In the genomic region with DNA sequence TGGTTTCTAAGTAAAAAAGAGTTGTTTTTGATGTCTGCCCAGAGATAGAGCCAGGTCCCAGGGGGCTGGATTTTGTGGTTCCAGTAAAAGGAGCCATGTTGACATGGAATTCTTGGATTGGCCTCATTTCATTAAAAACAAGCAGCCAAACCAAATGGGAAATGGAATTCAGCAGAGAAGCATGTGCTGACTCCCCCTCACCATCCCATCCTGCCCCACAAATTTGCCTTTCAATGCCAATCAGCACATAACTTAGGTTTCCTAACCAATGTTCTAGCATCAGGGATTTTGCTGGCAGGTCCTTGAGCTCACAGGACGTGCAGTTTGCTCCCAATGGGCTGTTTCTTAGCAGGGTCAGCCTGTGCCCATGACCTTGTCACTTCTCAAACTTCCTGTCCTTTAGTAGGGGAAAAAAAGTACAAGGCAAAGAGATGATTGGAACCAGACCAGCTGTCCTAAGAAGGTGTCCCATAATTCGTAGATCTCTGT, we compare ENCODE assay signal across 22 cellular contexts.
DNase-seq lines count a peak whose midpoint lies in the region; TF ChIP-seq lines count a peak whose summit lies in the region.
"Had no signal": no experiment of that assay in that cellular context is flagged by ENCODE, and none has a peak within 500 bp of the region (broad histone marks: within the 10 kb centered on the region; RNA-seq: fewer than 3 reads in every experiment).

No MANE protein-coding gene starts in this region.

- CTCF ChIA-PET in mammary epithelial cell (lab: Charles Lee; ENCODE audit: low non-redundant PET) = no interaction called here
- CTCF ChIA-PET in activated CD4-positive, alpha-beta T cell treated with anti-CD3 and anti-CD28 coated beads, Interleukin-2, amount 10 ng/mL, durations not matched to agents 7 days and 5 days (lab: Charles Lee) = interaction anchor here (1.0 to 2.9 kb wide), 4 partner anchors 12 to 16 kb away, joined by 3 to 7 read pairs (median 4); no protein-coding TSS in a partner anchor
- CTCF ChIA-PET in CD4-positive, alpha-beta memory T cell (lab: Charles Lee; ENCODE audit: partially characterized antibody) = interaction anchor here (1.1 kb wide), 1 partner anchor 27 kb away, joined by 4 read pairs; no protein-coding TSS in a partner anchor

- dilution Hi-C loops in mammary epithelial cell (cut with HindIII; ENCODE audit: low sequenced_read_pairs) = loop anchor here (5.0 kb wide), 1 partner anchor 99 kb away; no protein-coding TSS in a partner anchor

- no peak overlapping the region for H3K4me2 ChIP-seq in mammary epithelial cell (ENCODE audit: insufficient read depth, low read depth, low read length)
- no peak overlapping the region for H3K4me2 ChIP-seq in neural progenitor cell

- TF ChIP-seq CTCF in mammary epithelial cell (conservative IDR thresholded peaks at IDR 0.05 in 1 of 2, IDR thresholded peaks at IDR 0.05 in 1 of 2; ENCODE audit: extremely low read depth in 1 of 2, insufficient read depth in 1 of 2, low read depth in 1 of 2, low read length in 2 of 2) = no peak
- no peak for TF ChIP-seq CTCF in neural progenitor cell (IDR thresholded peaks at IDR 0.05)
- TF ChIP-seq CTCF in dorsolateral prefrontal cortex (IDR thresholded peaks at IDR 0.05 in 54 of 56, conservative IDR thresholded peaks at IDR 0.05 in 2 of 56; ENCODE audit: low read depth in 1 of 56, partially characterized antibody in 56 of 56) = no peak

- no peak overlapping the region for H3K4me3 ChIP-seq in mammary epithelial cell (replicated peaks in 1 of 3; ENCODE audit: insufficient read depth in 1 of 3, low read depth in 2 of 3, low read length in 3 of 3)
- H3K4me3 ChIP-seq in neural progenitor cell = no peak overlapping the region
- H3K4me3 ChIP-seq in urinary bladder (ENCODE audit: low read depth, low read length) = no peak overlapping the region
- no peak overlapping the region for H3K4me3 ChIP-seq in dorsolateral prefrontal cortex
- no peak overlapping the region for H3K4me3 ChIP-seq in CD4-positive, alpha-beta memory T cell (ENCODE audit: low read length in 2 of 2)
- H3K4me3 ChIP-seq: esophagus squamous epithelium, heart left ventricle had no signal

- H3K27ac ChIP-seq in mammary epithelial cell (ENCODE audit: insufficient read depth, low read depth, low read length) = no peak overlapping the region
- H3K27ac ChIP-seq in neural progenitor cell = no peak overlapping the region
- peak overlapping the region; percentile 15 for H3K27ac ChIP-seq in urinary bladder (ENCODE audit: low read depth)
- peak overlapping the region in 2 of 59 donors; percentile 1 to 31 for H3K27ac ChIP-seq in dorsolateral prefrontal cortex
- no peak overlapping the region for H3K27ac ChIP-seq in CD4-positive, alpha-beta memory T cell (ENCODE audit: low read depth, low read length)

- H3K79me2 ChIP-seq in mammary epithelial cell (ENCODE audit: insufficient read depth, low read length) (no peaks in the 10 kb centered on the region), neural progenitor cell (ENCODE audit: low read depth) (no peaks in the 10 kb centered on the region)

- H4K20me1 ChIP-seq in mammary epithelial cell (ENCODE audit: insufficient read depth, low read length) (no peaks in the 10 kb centered on the region), neural progenitor cell (ENCODE audit: low read depth) (no peaks in the 10 kb centered on the region)

- in situ Hi-C loops in mammary epithelial cell (cut with MboI; ENCODE audit: low sequenced_read_pairs in 2 of 2) = no loop called here

- DNase-seq in LHCN-M2 (ENCODE audit: low read depth) = peak; percentile 37
- no peak for DNase-seq in mammary epithelial cell
- DNase-seq in neural progenitor cell (ENCODE audit: low spot score) = no peak
- no peak for DNase-seq in activated CD4-positive, alpha-beta T cell treated with anti-CD3 and anti-CD28 coated beads, Interleukin-2, amount 10 ng/mL, durations not matched to agents 7 days and 5 days
- DNase-seq in dorsolateral prefrontal cortex = no peak
- no peak for DNase-seq in CD4-positive, alpha-beta memory T cell
- DNase-seq: activated CD4-positive, alpha-beta T cell treated with anti-CD3 and anti-CD28 coated beads, Interleukin-2, amount 50 U/mL, for 1 hour; activated CD8-positive, alpha-beta memory T cell treated with anti-CD3 and anti-CD28 coated beads, Interleukin-2, amount 50 U/mL, for 48 hours; activated effector memory CD4-positive, alpha-beta T cell treated with Interleukin-2 at 50 U/mL for 16 hours; activated naive CD8-positive, alpha-beta T cell treated with anti-CD3 and anti-CD28 coated beads, Interleukin-2, amount 50 U/mL, for 24 hours; effector CD8-positive, alpha-beta T cell; esophagus squamous epithelium; naive thymus-derived CD8-positive, alpha-beta T cell; NCI-H1417 treated with DMSO at 0.1 percent for 48 hours; NCI-H510A treated with DMSO at 0.1 percent for 48 hours; SHP77; stimulated activated CD4-positive, alpha-beta T cell treated with anti-CD3 and anti-CD28 coated beads, Interleukin-4, amount 100 ng/mL, for 4 hours; T-helper 1 cell had no signal

- H3K27me3 ChIP-seq in mammary epithelial cell (ENCODE audit: insufficient read depth, low read length) = no peaks in the 10 kb centered on the region
- H3K27me3 ChIP-seq in neural progenitor cell = no peaks in the 10 kb centered on the region
- H3K27me3 ChIP-seq in dorsolateral prefrontal cortex = no peaks in the 10 kb centered on the region
- no peaks in the 10 kb centered on the region for H3K27me3 ChIP-seq in CD4-positive, alpha-beta memory T cell (ENCODE audit: insufficient read depth, low read length)
- H3K27me3 ChIP-seq: esophagus squamous epithelium, heart left ventricle had no signal

- H3K27ac Mint-ChIP-seq in neural progenitor cell = no peak overlapping the region
- no peak overlapping the region for H3K27ac Mint-ChIP-seq in activated CD4-positive, alpha-beta T cell treated with anti-CD3 and anti-CD28 coated beads, Interleukin-2, amount 10 ng/mL, durations not matched to agents 7 days and 5 days
- no peak overlapping the region for H3K27ac Mint-ChIP-seq in CD4-positive, alpha-beta memory T cell
- H3K27ac Mint-ChIP-seq: activated naive CD8-positive, alpha-beta T cell treated with anti-CD3 and anti-CD28 coated beads, Interleukin-2, amount 50 U/mL, for 24 hours; B cell; memory B cell; naive thymus-derived CD8-positive, alpha-beta T cell had no signal

- H3K36me3 Mint-ChIP-seq in neural progenitor cell = no peaks in the 10 kb centered on the region
- no peaks in the 10 kb centered on the region for H3K36me3 Mint-ChIP-seq in activated CD4-positive, alpha-beta T cell treated with anti-CD3 and anti-CD28 coated beads, Interleukin-2, amount 10 ng/mL, durations not matched to agents 7 days and 5 days (ENCODE audit: low read depth)
- no peaks in the 10 kb centered on the region for H3K36me3 Mint-ChIP-seq in CD4-positive, alpha-beta memory T cell
- H3K36me3 Mint-ChIP-seq: memory B cell; naive thymus-derived CD8-positive, alpha-beta T cell had no signal

- no peaks in the 10 kb centered on the region for H3K9me3 ChIP-seq in mammary epithelial cell (replicated peaks; ENCODE audit: insufficient read depth, low read length)
- H3K9me3 ChIP-seq in neural progenitor cell (ENCODE audit: low read depth) = no peaks in the 10 kb centered on the region
- H3K9me3 ChIP-seq in CD4-positive, alpha-beta memory T cell (ENCODE audit: control insufficient read depth in 1 of 2, low read length in 2 of 2) = no peaks in the 10 kb centered on the region
- H3K9me3 ChIP-seq: esophagus squamous epithelium, heart left ventricle had no signal

- H3K27me3 Mint-ChIP-seq in neural progenitor cell (ENCODE audit: insufficient read depth, low read depth) = peaks cover 7% of the 10 kb centered on the region
- no peaks in the 10 kb centered on the region for H3K27me3 Mint-ChIP-seq in activated CD4-positive, alpha-beta T cell treated with anti-CD3 and anti-CD28 coated beads, Interleukin-2, amount 10 ng/mL, durations not matched to agents 7 days and 5 days
- H3K27me3 Mint-ChIP-seq in CD4-positive, alpha-beta memory T cell = peaks cover 0 to 2% of the 10 kb centered on the region in 2 donors
- H3K27me3 Mint-ChIP-seq: naive thymus-derived CD8-positive, alpha-beta T cell had no signal

- H3K4me1 ChIP-seq in mammary epithelial cell (ENCODE audit: insufficient read depth, low read length) (peaks cover 6% of the 10 kb centered on the region), neural progenitor cell (no peaks in the 10 kb centered on the region), urinary bladder (ENCODE audit: insufficient read depth) (peaks cover 1% of the 10 kb centered on the region)
- H3K4me1 ChIP-seq in CD4-positive, alpha-beta memory T cell (ENCODE audit: insufficient read depth, low read length) = no peaks in the 10 kb centered on the region

- intact Hi-C loops in mammary epithelial cell (cut with micrococcal nuclease) (no loop called here), dorsolateral prefrontal cortex (cut with DNase I) (no loop called here)
- intact Hi-C loops in CD4-positive, alpha-beta memory T cell (cut with micrococcal nuclease) = no loop called here

- H2AFZ ChIP-seq in mammary epithelial cell (ENCODE audit: low read depth, low read length) (peak overlapping the region; percentile 14), neural progenitor cell (replicated peaks) (peak overlapping the region; percentile 68)

- BruUV-seq in mammary epithelial cell (replicated peaks; lab: Mats Ljungman, UMichigan) = no TSS peak

- POLR2A ChIA-PET in activated CD4-positive, alpha-beta T cell treated with anti-CD3 and anti-CD28 coated beads, Interleukin-2, amount 10 ng/mL, durations not matched to agents 7 days and 5 days (lab: Charles Lee) = no interaction called here
- POLR2A ChIA-PET in CD4-positive, alpha-beta memory T cell (lab: Charles Lee; ENCODE audit: partially characterized antibody) = no interaction called here

- H3K9me3 Mint-ChIP-seq in neural progenitor cell = peaks cover 2% of the 10 kb centered on the region
- no peaks in the 10 kb centered on the region for H3K9me3 Mint-ChIP-seq in activated CD4-positive, alpha-beta T cell treated with anti-CD3 and anti-CD28 coated beads, Interleukin-2, amount 10 ng/mL, durations not matched to agents 7 days and 5 days
- no peaks in the 10 kb centered on the region for H3K9me3 Mint-ChIP-seq in CD4-positive, alpha-beta memory T cell
- H3K9me3 Mint-ChIP-seq: activated naive CD8-positive, alpha-beta T cell treated with anti-CD3 and anti-CD28 coated beads, Interleukin-2, amount 50 U/mL, for 24 hours; memory B cell; naive thymus-derived CD8-positive, alpha-beta T cell had no signal

- H3K36me3 ChIP-seq in mammary epithelial cell (ENCODE audit: insufficient read depth, low read length) (no peaks in the 10 kb centered on the region), neural progenitor cell (no peaks in the 10 kb centered on the region), urinary bladder (ENCODE audit: insufficient read depth) (no peaks in the 10 kb centered on the region)
- H3K36me3 ChIP-seq in CD4-positive, alpha-beta memory T cell (ENCODE audit: insufficient read depth, low read length) = no peaks in the 10 kb centered on the region
- H3K36me3 ChIP-seq: esophagus squamous epithelium, heart left ventricle had no signal

- no peak overlapping the region for H3K4me3 Mint-ChIP-seq in neural progenitor cell
- H3K4me3 Mint-ChIP-seq in activated CD4-positive, alpha-beta T cell treated with anti-CD3 and anti-CD28 coated beads, Interleukin-2, amount 10 ng/mL, durations not matched to agents 7 days and 5 days = no peak overlapping the region
- no peak overlapping the region for H3K4me3 Mint-ChIP-seq in CD4-positive, alpha-beta memory T cell
- H3K4me3 Mint-ChIP-seq: activated naive CD8-positive, alpha-beta T cell treated with anti-CD3 and anti-CD28 coated beads, Interleukin-2, amount 50 U/mL, for 24 hours; B cell; memory B cell; naive thymus-derived CD8-positive, alpha-beta T cell had no signal

- no peaks in the 10 kb centered on the region for H3F3A ChIP-seq in neural progenitor cell (ENCODE audit: low read depth)

- H3K4me1 Mint-ChIP-seq in neural progenitor cell = peaks cover 2% of the 10 kb centered on the region
- H3K4me1 Mint-ChIP-seq in activated CD4-positive, alpha-beta T cell treated with anti-CD3 and anti-CD28 coated beads, Interleukin-2, amount 10 ng/mL, durations not matched to agents 7 days and 5 days = peaks cover 4% of the 10 kb centered on the region
- H3K4me1 Mint-ChIP-seq in CD4-positive, alpha-beta memory T cell = no peaks in the 10 kb centered on the region
- H3K4me1 Mint-ChIP-seq: activated naive CD8-positive, alpha-beta T cell treated with anti-CD3 and anti-CD28 coated beads, Interleukin-2, amount 50 U/mL, for 24 hours; B cell; memory B cell had no signal

- H3K9ac ChIP-seq in mammary epithelial cell (ENCODE audit: insufficient read depth, low read length) (no peak overlapping the region), neural progenitor cell (no peak overlapping the region)

- 72% methylated on average over 2 of the region's 2 CpGs for WGBS in mammary epithelial cell (ENCODE audit: low coverage, missing lambda C conversion rate)
- 82% methylated on average over 2 of the region's 2 CpGs for WGBS in urinary bladder
